Comparison of ENCODE assay signal across 14 cellular contexts in the genomic region with DNA sequence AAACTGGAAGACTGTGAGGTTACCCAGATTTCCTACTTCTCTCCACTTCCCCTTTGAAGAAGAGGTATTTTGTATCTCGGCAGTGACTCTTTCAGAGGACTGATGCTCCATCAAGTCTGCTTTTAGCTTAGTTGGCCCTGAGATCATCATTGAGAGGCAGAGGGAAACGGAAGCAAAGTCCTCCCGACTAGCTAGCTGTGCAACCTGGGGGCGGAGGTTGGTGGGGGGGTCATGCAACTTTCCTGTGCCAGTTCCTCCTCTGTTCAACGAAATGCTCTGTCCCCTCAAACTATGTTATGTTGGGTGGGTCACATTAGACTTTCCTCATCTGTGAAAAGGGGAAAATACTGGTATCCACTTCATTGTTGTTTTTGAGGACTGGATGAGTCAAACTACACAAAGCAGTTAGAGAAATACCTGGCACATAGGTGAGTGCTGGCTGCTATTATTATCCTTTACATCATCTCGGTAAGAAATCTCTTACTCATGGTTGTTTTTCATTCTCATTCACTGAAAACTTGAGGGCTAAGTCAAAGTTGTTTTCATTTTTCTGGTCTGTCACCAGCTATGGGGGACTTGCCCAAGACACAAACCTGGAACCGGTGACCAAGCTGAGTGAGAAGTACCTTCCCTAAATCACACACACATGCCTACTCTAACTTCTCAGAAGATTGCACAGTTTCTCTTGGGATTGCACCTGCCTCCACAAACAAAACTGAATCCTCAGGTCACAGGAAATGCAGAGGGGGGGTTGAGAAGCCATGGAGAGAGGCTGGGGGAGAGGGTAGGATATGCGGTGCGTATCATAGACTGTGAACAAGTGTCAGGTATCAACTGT.
DNase-seq lines count a peak whose midpoint lies in the region; ATAC-seq and TF ChIP-seq lines count a peak whose summit lies in the region.
"Had no signal": no experiment of that assay in that cellular context is flagged by ENCODE, and none has a peak within 500 bp of the region (broad histone marks: within the 10 kb centered on the region; RNA-seq: fewer than 3 reads in every experiment).

No MANE protein-coding gene starts in this region.

- TF ChIP-seq CTCF in chondrocyte (IDR thresholded peaks at IDR 0.05) (no peak), GM13976 (IDR thresholded peaks at IDR 0.05; ENCODE audit: borderline replicate concordance, control extremely low read depth, extremely low read depth, insufficient read depth, missing control alignments) (no peak)

- no peaks in the 10 kb centered on the region for H3K9me3 ChIP-seq in effector memory CD4-positive, alpha-beta T cell (ENCODE audit: control insufficient read depth, low read length)
- H3K9me3 ChIP-seq: BE2C, neutrophil had no signal

- H3K4me1 ChIP-seq in effector memory CD4-positive, alpha-beta T cell (ENCODE audit: control insufficient read depth, insufficient read depth, low read length, poor library complexity, severe bottlenecking), result no peaks in the 10 kb centered on the region

- no peak overlapping the region for H3K4me3 ChIP-seq in effector memory CD4-positive, alpha-beta T cell (ENCODE audit: insufficient read depth, low read depth, low read length, poor library complexity, severe bottlenecking)

- H3K27ac ChIP-seq in effector memory CD4-positive, alpha-beta T cell (ENCODE audit: insufficient read depth, low read length, poor library complexity, severe bottlenecking), result no peak overlapping the region
- H3K27ac ChIP-seq: neutrophil had no signal

- H3K27ac Mint-ChIP-seq in chondrocyte (ENCODE audit: unreplicated experiment), result peak overlapping the region; percentile 89

- ATAC-seq in HG03045 (IDR thresholded peaks at IDR 0.05; ENCODE audit: unreplicated experiment) (peak; percentile 58), left lobe of liver (no peak)

- H3K9me3 Mint-ChIP-seq in chondrocyte (ENCODE audit: low read depth), result no peaks in the 10 kb centered on the region
- H3K9me3 Mint-ChIP-seq: central memory CD8-positive, alpha-beta T cell had no signal

- in situ Hi-C loops in GM13976 (cut with MboI; ENCODE audit: low sequenced_read_pairs, unreplicated experiment), result no loop called here

- H3K27me3 Mint-ChIP-seq in chondrocyte (ENCODE audit: low read depth), result no peaks in the 10 kb centered on the region

- peaks cover 6% of the 10 kb centered on the region for H3K27me3 ChIP-seq in effector memory CD4-positive, alpha-beta T cell (replicated peaks; ENCODE audit: control insufficient read depth, insufficient read depth, low read length, poor library complexity, severe bottlenecking)
- H3K27me3 ChIP-seq: BE2C had no signal

- peak; percentile 43 for DNase-seq in stimulated activated CD4-positive, alpha-beta T cell treated with anti-CD3 and anti-CD28 coated beads, Interleukin-1b, Interleukin-23, amount 100 ng/mL, for 48 hours
- no peak for DNase-seq in stimulated activated CD4-positive, alpha-beta T cell treated with anti-CD3 and anti-CD28 coated beads, Interleukin-4, amount 100 ng/mL, for 1 hour
- DNase-seq in chondrocyte (ENCODE audit: low spot score) (no peak), left lobe of liver (ENCODE audit: low spot score) (no peak), GM13976 (ENCODE audit: low spot score) (no peak), OCI-M1 (lab: John Stamatoyannopoulos, UW) (no peak)
- no peak for DNase-seq in effector memory CD4-positive, alpha-beta T cell
- DNase-seq: BE2C, KBM-7, kidney glomerular epithelial cell, NCI-H2029 treated with DMSO at 0.1 percent for 48 hours had no signal

- H3K4me1 Mint-ChIP-seq in chondrocyte (ENCODE audit: low read depth), result peaks cover 76% of the 10 kb centered on the region

- H3K4me3 Mint-ChIP-seq in chondrocyte (ENCODE audit: unreplicated experiment), result no peak overlapping the region
- H3K4me3 Mint-ChIP-seq: central memory CD8-positive, alpha-beta T cell had no signal

- no peaks in the 10 kb centered on the region for H3K36me3 Mint-ChIP-seq in chondrocyte (ENCODE audit: low read depth)

- H3K36me3 ChIP-seq in effector memory CD4-positive, alpha-beta T cell (ENCODE audit: control insufficient read depth, insufficient read depth, low read length), result no peaks in the 10 kb centered on the region
- H3K36me3 ChIP-seq: BE2C, neutrophil had no signal
